ENCODE assay signal across 8 cellular contexts in genomic region chr10:101012525-101013364, GRCh38. TPM values are rescaled to one million over a fixed set of nuclear protein-coding genes. Genes with fewer than 3 reads are reported as not detected.
DNase-seq lines count a peak whose midpoint lies in the region; ATAC-seq and TF ChIP-seq lines count a peak whose summit lies in the region.

No MANE protein-coding gene starts in this region.

- in situ Hi-C loops in Panc1 (cut with HindIII; ENCODE audit: low pct_unique_long_range_greater_than_20kb, low sequenced_read_pairs), result no loop called here

- no TSS peak for BruUV-seq in Panc1 (replicated peaks; lab: Mats Ljungman, UMichigan)

- TF ChIP-seq POLR2A in suprapubic skin (IDR thresholded peaks at IDR 0.05), result no peak

- ATAC-seq in GM21390 (IDR thresholded peaks at IDR 0.05; ENCODE audit: unreplicated experiment) (peak; percentile 89), Panc1 (peak; percentile 87)

- H3K36me3 ChIP-seq in Panc1 (ENCODE audit: control insufficient read depth, insufficient read depth, low read length) (no peaks in the 10 kb centered on the region), suprapubic skin (no peaks in the 10 kb centered on the region)

- H3K4me1 ChIP-seq in Panc1 (ENCODE audit: control insufficient read depth, insufficient read depth, low read length) (peaks cover 18% of the 10 kb centered on the region), suprapubic skin (peaks cover 34% of the 10 kb centered on the region)

- CTCF ChIA-PET in Panc1 (lab: Charles Lee), result interaction anchor here (1.6 kb wide), 2 partner anchors 14 to 17 kb away, joined by 5 to 6 read pairs; no protein-coding TSS in a partner anchor

- no peak overlapping the region for H3K4me3 ChIP-seq in Panc1 (ENCODE audit: low read depth in 2 of 2, low read length in 2 of 2)
- H3K4me3 ChIP-seq in fibroblast of pulmonary artery (replicated peaks; ENCODE audit: low read depth, low read length), result no peak overlapping the region
- H3K4me3 ChIP-seq in suprapubic skin, result no peak overlapping the region

- H3K9me3 ChIP-seq in Panc1 (ENCODE audit: control insufficient read depth, insufficient read depth, low read depth, low read length) (no peaks in the 10 kb centered on the region), suprapubic skin (no peaks in the 10 kb centered on the region)

- peak; percentile 63; the same call in 1 of the 2 replicates for TF ChIP-seq RAD21 in Ishikawa (IDR thresholded peaks at IDR 0.05; ENCODE audit: low read depth)

- no peak overlapping the region for H3K27ac ChIP-seq in Panc1 (ENCODE audit: low read length)
- no peak overlapping the region for H3K27ac ChIP-seq in suprapubic skin

- TF ChIP-seq CTCF in Panc1 (IDR thresholded peaks at IDR 0.05) (peak; percentile 97), fibroblast of pulmonary artery (IDR thresholded peaks at IDR 0.05; ENCODE audit: low read length, missing control alignments) (peak; percentile 63), suprapubic skin (IDR thresholded peaks at IDR 0.05) (peak; percentile 57 to 83)

- peak; percentile 78 for DNase-seq in D341Med (ENCODE audit: low spot score)
- DNase-seq in Panc1 (ENCODE audit: low read depth, low spot score), result no peak
- DNase-seq in activated T-helper 1 cell treated with Interleukin-2 at 50 U/mL for 16 hours (ENCODE audit: low read depth), result peak; percentile 63
- DNase-seq in fibroblast of pulmonary artery (ENCODE audit: low read depth), result peak; percentile 91
- DNase-seq in nucleus accumbens (lab: John Stamatoyannopoulos, UW), result peak; percentile 16 to 98 (median 88)
- DNase-seq in suprapubic skin (ENCODE audit: low spot score in 2 of 2), result peak; percentile 92 to 94

- POLR2A ChIA-PET in Panc1 (lab: Charles Lee), result no interaction called here

- intact Hi-C loops in Panc1 (cut with micrococcal nuclease; ENCODE audit: unreplicated experiment), result no loop called here

- 17% methylated on average over 14 of the region's 14 CpGs for WGBS in suprapubic skin

- H3K27me3 ChIP-seq in Panc1 (ENCODE audit: control insufficient read depth, insufficient read depth, low read length) (no peaks in the 10 kb centered on the region), suprapubic skin (peaks cover 6% of the 10 kb centered on the region)

- TF ChIP-seq EP300 in Ishikawa (IDR thresholded peaks at IDR 0.05; ENCODE audit: borderline replicate concordance), result no peak
- TF ChIP-seq EP300 in suprapubic skin (IDR thresholded peaks at IDR 0.05), result no peak

TF ChIP-seq in Ishikawa, 13 proteins besides CTCF, POLR2A, EP300 and RAD21:
- TF ChIP-seq YY1 (IDR thresholded peaks at IDR 0.05; ENCODE audit: low read depth), result 0 out of 2 replicates have a peak, but pooled peaks have one; percentile 21
- no peak for TF ChIP-seq TAF1 (IDR thresholded peaks at IDR 0.05; ENCODE audit: low read depth)
- no peak for TF ChIP-seq EGR1 (IDR thresholded peaks at IDR 0.05)

RNA-seq across cellular contexts. Expression of gene LZTS2, which starts 13.1 kb away (rescaled TPM):
- total RNA-seq in Panc1 (2021; ENCODE audit: unreplicated experiment) (65.5 TPM), suprapubic skin (10 to 100 TPM; 51.9 to 88.8 (median 61.2) TPM)
- 97.7 TPM for polyA plus RNA-seq in Panc1 (2012; ENCODE audit: insufficient read length)

RNA-seq across cellular contexts. Expression of gene PDZD7, which starts 18.2 kb away (rescaled TPM):
- total RNA-seq in Panc1 (2021; ENCODE audit: unreplicated experiment), result 1.8 TPM
- polyA plus RNA-seq in Panc1 (2012; ENCODE audit: insufficient read length), result 2.0 TPM
- total RNA-seq in suprapubic skin, result 1 to 10 TPM; 1.2 to 6.0 (median 1.8) TPM

RNA-seq across cellular contexts. Expression of gene SFXN3, which starts 18.3 kb away (rescaled TPM):
- 15.3 TPM for total RNA-seq in Panc1 (2021; ENCODE audit: unreplicated experiment)
- polyA plus RNA-seq in Panc1 (2012; ENCODE audit: insufficient read length), result 12.9 TPM
- 100 to 1,000 TPM in 1 of 4 donors, 10 to 100 TPM in 3; 57.6 to 296 (median 74.3) TPM for total RNA-seq in suprapubic skin

RNA-seq across cellular contexts. Expression of gene TWNK, which starts 25.4 kb away (rescaled TPM):
- total RNA-seq in Panc1 (2021; ENCODE audit: unreplicated experiment) (30.5 TPM), suprapubic skin (1 to 10 TPM; 7.6 to 9.0 (median 8.1) TPM)
- polyA plus RNA-seq in Panc1 (2012; ENCODE audit: insufficient read length), result 25.0 TPM

RNA-seq across cellular contexts. Expression of gene MRPL43, which starts 25.4 kb away (rescaled TPM):
- total RNA-seq in Panc1 (2021; ENCODE audit: unreplicated experiment) (108 TPM), suprapubic skin (10 to 100 TPM; 54.2 to 89.1 (median 62.7) TPM)
- polyA plus RNA-seq in Panc1 (2012; ENCODE audit: insufficient read length), result 196 TPM
